ENCODE assay signal across 1 cellular context in genomic region chr9:127783111-127783621, GRCh38.
TF ChIP-seq lines count a peak whose summit lies in the region.

No MANE protein-coding gene starts in this region.

TF ChIP-seq in WTC11, 78 proteins besides CTCF, POLR2A, EP300 and RAD21 (continued from another document):
- TF ChIP-seq ZBTB21 (CRISPR knock-in tag; IDR thresholded peaks at IDR 0.05; ENCODE audit: borderline replicate concordance) (no peak), STAT6 (CRISPR knock-in tag; conservative IDR thresholded peaks at IDR 0.05; ENCODE audit: low read depth) (no peak), CREB1 (CRISPR knock-in tag; IDR thresholded peaks at IDR 0.05) (no peak), ZNF232 (CRISPR knock-in tag; IDR thresholded peaks at IDR 0.05) (no peak), TEAD4 (CRISPR knock-in tag; IDR thresholded peaks at IDR 0.05) (no peak)
- TF ChIP-seq, protein P1, sequence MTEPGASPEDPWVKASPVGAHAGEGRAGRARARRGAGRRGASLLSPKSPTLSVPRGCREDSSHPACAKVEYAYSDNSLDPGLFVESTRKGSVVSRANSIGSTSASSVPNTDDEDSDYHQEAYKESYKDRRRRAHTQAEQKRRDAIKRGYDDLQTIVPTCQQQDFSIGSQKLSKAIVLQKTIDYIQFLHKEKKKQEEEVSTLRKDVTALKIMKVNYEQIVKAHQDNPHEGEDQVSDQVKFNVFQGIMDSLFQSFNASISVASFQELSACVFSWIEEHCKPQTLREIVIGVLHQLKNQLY (CRISPR knock-in tag; IDR thresholded peaks at IDR 0.05) = no peak
TF ChIP-seq in WTC11: peak in this region for 0.
